In the genomic region with DNA sequence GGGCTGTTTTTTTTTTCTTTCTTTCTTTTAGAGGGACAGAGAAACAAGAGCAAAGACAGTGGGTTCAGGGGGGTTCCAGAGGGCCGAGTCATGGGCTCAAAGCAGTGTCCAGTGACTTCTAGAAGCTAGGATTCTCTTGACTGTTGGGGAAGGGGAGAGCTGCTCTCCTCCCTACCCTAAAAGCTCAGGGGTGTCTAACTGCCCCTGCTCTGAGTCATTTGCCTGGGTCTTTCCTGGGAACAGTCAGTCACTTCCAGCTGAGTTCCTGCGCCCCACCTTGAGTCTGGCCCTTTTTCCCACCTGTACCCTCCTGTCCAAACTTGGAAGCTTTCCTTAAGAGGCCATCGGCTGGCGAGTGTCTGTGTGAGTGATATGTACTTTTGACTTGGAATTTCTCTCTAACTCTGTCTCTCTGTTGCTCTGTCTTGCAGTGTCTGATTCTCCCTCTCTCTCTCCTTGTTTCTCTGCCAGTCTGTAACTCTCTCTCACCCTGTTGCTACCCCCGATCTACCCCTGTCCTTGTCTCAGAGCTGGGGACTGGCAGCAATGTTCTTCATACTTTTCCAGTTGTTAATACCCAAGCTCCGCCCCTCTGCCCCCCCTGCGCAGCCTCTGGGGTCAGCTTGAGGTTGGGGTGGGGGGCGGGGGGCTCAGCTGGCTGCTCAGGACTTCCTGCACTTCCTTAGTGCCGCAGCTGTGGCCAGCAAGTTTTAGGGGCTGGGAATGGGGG, we compare ENCODE assay signal across 1 cellular context.
A peak's percentile ranks its signal among the peaks of the same experiment; 100 is the strongest.
TF ChIP-seq lines count a peak whose summit lies in the region.

No MANE protein-coding gene starts in this region.

TF ChIP-seq in K562, 482 proteins besides CTCF, POLR2A, EP300 and RAD21:
- no peak for TF ChIP-seq GTF2F1 (IDR thresholded peaks at IDR 0.05; ENCODE audit: low read depth, low read length)
- no peak for TF ChIP-seq ZNF253 (CRISPR knock-in tag; conservative IDR thresholded peaks at IDR 0.05)
- no peak for TF ChIP-seq KDM1A (IDR thresholded peaks at IDR 0.05)
- no peak for TF ChIP-seq STAT5A (IDR thresholded peaks at IDR 0.05; ENCODE audit: borderline replicate concordance, low read length)
- TF ChIP-seq MED1 (CRISPR knock-in tag; IDR thresholded peaks at IDR 0.05; ENCODE audit: borderline replicate concordance), result no peak
- no peak for TF ChIP-seq ZNF23 (CRISPR knock-in tag; IDR thresholded peaks at IDR 0.05)
- TF ChIP-seq PTRF (tag; IDR thresholded peaks at IDR 0.05), result no peak
- no peak for TF ChIP-seq YBX1 (IDR thresholded peaks at IDR 0.05)
- TF ChIP-seq ZNF778 (CRISPR knock-in tag; IDR thresholded peaks at IDR 0.05), result no peak
- TF ChIP-seq, protein P1, sequence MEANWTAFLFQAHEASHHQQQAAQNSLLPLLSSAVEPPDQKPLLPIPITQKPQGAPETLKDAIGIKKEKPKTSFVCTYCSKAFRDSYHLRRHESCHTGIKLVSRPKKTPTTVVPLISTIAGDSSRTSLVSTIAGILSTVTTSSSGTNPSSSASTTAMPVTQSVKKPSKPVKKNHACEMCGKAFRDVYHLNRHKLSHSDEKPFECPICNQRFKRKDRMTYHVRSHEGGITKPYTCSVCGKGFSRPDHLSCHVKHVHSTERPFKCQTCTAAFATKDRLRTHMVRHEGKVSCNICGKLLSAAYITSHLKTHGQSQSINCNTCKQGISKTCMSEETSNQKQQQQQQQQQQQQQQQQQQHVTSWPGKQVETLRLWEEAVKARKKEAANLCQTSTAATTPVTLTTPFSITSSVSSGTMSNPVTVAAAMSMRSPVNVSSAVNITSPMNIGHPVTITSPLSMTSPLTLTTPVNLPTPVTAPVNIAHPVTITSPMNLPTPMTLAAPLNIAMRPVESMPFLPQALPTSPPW (CRISPR knock-in tag; IDR thresholded peaks at IDR 0.05), result peak; percentile 55
- TF ChIP-seq TCF7L2 (IDR thresholded peaks at IDR 0.05; ENCODE audit: low read depth, low read length), result no peak
- no peak for TF ChIP-seq RBM34 (IDR thresholded peaks at IDR 0.05; ENCODE audit: borderline replicate concordance, insufficient read depth, low read length)
- no peak for TF ChIP-seq ZNF436 (CRISPR knock-in tag; IDR thresholded peaks at IDR 0.05)
- no peak for TF ChIP-seq RFX7 (CRISPR knock-in tag; IDR thresholded peaks at IDR 0.05)
- peak; percentile 34 to 37; a peak in 3 of 4 replicates for TF ChIP-seq NRF1 (conservative IDR thresholded peaks at IDR 0.05 in 1 of 2, IDR thresholded peaks at IDR 0.05 in 1 of 2)
- no peak for TF ChIP-seq SNIP1 (IDR thresholded peaks at IDR 0.05; ENCODE audit: low read depth)
- TF ChIP-seq MECOM (CRISPR knock-in tag; IDR thresholded peaks at IDR 0.05), result no peak
- TF ChIP-seq SP2 (IDR thresholded peaks at IDR 0.05; ENCODE audit: extremely low read depth, low read depth, low read length, poor library complexity, severe bottlenecking), result no peak
- no peak for TF ChIP-seq SAFB (IDR thresholded peaks at IDR 0.05; ENCODE audit: borderline replicate concordance, low read depth, low read length)
- peak; percentile 58; the same call in 1 of the 2 replicates for TF ChIP-seq ZBTB7A (IDR thresholded peaks at IDR 0.05; ENCODE audit: borderline replicate concordance, control insufficient read depth, low read depth, low read length)
- no peak for TF ChIP-seq KLF1 (tag; IDR thresholded peaks at IDR 0.05)
TF ChIP-seq in K562: peak in this region for 3.
